In genomic region chr7:151271699-151272355, GRCh38 we compare ENCODE assay signal across 10 cellular contexts. TPM values are rescaled to one million over a fixed set of nuclear protein-coding genes. Genes with fewer than 3 reads are reported as not detected.
DNase-seq lines count a peak whose midpoint lies in the region; ATAC-seq and TF ChIP-seq lines count a peak whose summit lies in the region.
"Had no signal": no experiment of that assay in that cellular context is flagged by ENCODE, and none has a peak within 500 bp of the region (broad histone marks: within the 10 kb centered on the region; RNA-seq: fewer than 3 reads in every experiment).

No MANE protein-coding gene starts in this region.

- no peaks in the 10 kb centered on the region for H3K27me3 Mint-ChIP-seq in chondrocyte (ENCODE audit: low read depth)

- H3K9me3 ChIP-seq in A673 (ENCODE audit: low read depth, low read length, poor library complexity, severe bottlenecking), result no peaks in the 10 kb centered on the region
- H3K9me3 ChIP-seq in KOPT-K1 (ENCODE audit: insufficient read depth, low read length, poor library complexity, severe bottlenecking), result no peaks in the 10 kb centered on the region

- POLR2A ChIA-PET in A673 (lab: Charles Lee; ENCODE audit: low non-redundant PET), result no interaction called here

- DNase-seq in A673 (ENCODE audit: low spot score) (peak; percentile 63), chondrocyte (ENCODE audit: low spot score) (peak; percentile 19), myocyte (ENCODE audit: low read depth) (peak; percentile 14), nucleus accumbens (lab: John Stamatoyannopoulos, UW) (no peak), HT-29 (ENCODE audit: low spot score) (no peak)
- DNase-seq: NCI-H69 had no signal

- peaks cover 15% of the 10 kb centered on the region for H3K4me1 ChIP-seq in A673 (ENCODE audit: insufficient read depth, low read length, poor library complexity, severe bottlenecking)

- no peak overlapping the region for H3K4me3 Mint-ChIP-seq in chondrocyte (ENCODE audit: unreplicated experiment)

- no peak overlapping the region for H3K4me3 ChIP-seq in A673 (ENCODE audit: low read depth, low read length, poor library complexity, severe bottlenecking)

- peaks cover 3% of the 10 kb centered on the region for H3K36me3 Mint-ChIP-seq in chondrocyte (ENCODE audit: low read depth)
- H3K36me3 Mint-ChIP-seq: CD4-positive, CD25-positive, alpha-beta regulatory T cell had no signal

- TF ChIP-seq CTCF in A673 (conservative IDR thresholded peaks at IDR 0.05; ENCODE audit: low read depth, low read length), result no peak
- no peak for TF ChIP-seq CTCF in chondrocyte (IDR thresholded peaks at IDR 0.05)

- H3K27ac Mint-ChIP-seq in chondrocyte (ENCODE audit: unreplicated experiment), result no peak overlapping the region

- no peaks in the 10 kb centered on the region for H3K9me3 Mint-ChIP-seq in chondrocyte (ENCODE audit: low read depth)
- H3K9me3 Mint-ChIP-seq: CD4-positive, CD25-positive, alpha-beta regulatory T cell had no signal

- H3K27me3 ChIP-seq in A673 (replicated peaks; ENCODE audit: insufficient read depth, low read depth, low read length, poor library complexity), result no peaks in the 10 kb centered on the region

- CTCF ChIA-PET in A673 (lab: Charles Lee), result no interaction called here

- H3K36me3 ChIP-seq in A673 (ENCODE audit: insufficient read depth, low read length, poor library complexity, severe bottlenecking) (no peaks in the 10 kb centered on the region), KOPT-K1 (ENCODE audit: insufficient read depth, low read length) (no peaks in the 10 kb centered on the region)

- H3K27ac ChIP-seq in A673 (ENCODE audit: low read depth, low read length, poor library complexity, severe bottlenecking), result no peak overlapping the region
- H3K27ac ChIP-seq in KOPT-K1 (ENCODE audit: low read depth, low read length, poor library complexity, severe bottlenecking), result peak overlapping the region; percentile 6

- BruUV-seq in A673 (replicated peaks; lab: Mats Ljungman, UMichigan), result no TSS peak

- ATAC-seq in HG03280 (IDR thresholded peaks at IDR 0.05; ENCODE audit: unreplicated experiment) (no peak), GM21529 (IDR thresholded peaks at IDR 0.05; ENCODE audit: unreplicated experiment) (no peak)

- peaks cover 6% of the 10 kb centered on the region for H3K4me1 Mint-ChIP-seq in chondrocyte (ENCODE audit: low read depth)

- intact Hi-C loops in A673 (cut with micrococcal nuclease; ENCODE audit: unreplicated experiment), result no loop called here

RNA-seq across cellular contexts. Expression of gene SMARCD3, which starts 23.3 kb away (rescaled TPM):
- total RNA-seq in A673 (2021) (44.8 and 52.1 TPM in 2 replicates), chondrocyte (105 to 125 TPM (median 120 TPM) in 3 replicates), myocyte (251 and 274 TPM in 2 replicates)
- 138 TPM for polyA plus RNA-seq in myocyte (2012)
- total RNA-seq in HT-29 (2014; rRNA removed; shearing (Covaris generic)), result 1.1 and 1.3 TPM in 2 replicates

RNA-seq across cellular contexts. Expression of gene CHPF2, which starts 39.5 kb away (rescaled TPM):
- total RNA-seq in A673 (2021) (22.5 and 27.1 TPM in 2 replicates), chondrocyte (98.3 to 135 TPM (median 101 TPM) in 3 replicates), myocyte (136 and 142 TPM in 2 replicates)
- 96.0 TPM for polyA plus RNA-seq in myocyte (2012)
- 72.5 and 87.7 TPM in 2 replicates for total RNA-seq in HT-29 (2014; rRNA removed; shearing (Covaris generic))

RNA-seq across cellular contexts. Expression of gene ABCF2, which starts 44.8 kb away (rescaled TPM):
- total RNA-seq in A673 (2021) (65.5 and 69.0 TPM in 2 replicates), chondrocyte (35.8 to 42.2 TPM (median 37.7 TPM) in 3 replicates), myocyte (102 and 105 TPM in 2 replicates)
- 56.1 TPM for polyA plus RNA-seq in myocyte (2012)
- total RNA-seq in HT-29 (2014; rRNA removed; shearing (Covaris generic)), result 80.2 and 82.5 TPM in 2 replicates

Comparison
In these comparisons a context has a peak if more than half of its experiments do, and no peak if none do; other contexts are left out.
1. DNase-seq: peak in A673 (single experiment), chondrocyte (single experiment) and myocyte (single experiment); none in nucleus accumbens (0 of 56) and HT-29 (single experiment).
2. RNA of gene SMARCD3, which starts 23.3 kb away (total RNA-seq): 251 to 274 TPM in myocyte, 105 to 125 TPM in chondrocyte and 44.8 to 52.1 TPM in A673; 1.1 to 1.3 TPM in HT-29; every median in the first group is over 10 times any median in the second.